ENCODE assay signal across 24 cellular contexts in the genomic region with DNA sequence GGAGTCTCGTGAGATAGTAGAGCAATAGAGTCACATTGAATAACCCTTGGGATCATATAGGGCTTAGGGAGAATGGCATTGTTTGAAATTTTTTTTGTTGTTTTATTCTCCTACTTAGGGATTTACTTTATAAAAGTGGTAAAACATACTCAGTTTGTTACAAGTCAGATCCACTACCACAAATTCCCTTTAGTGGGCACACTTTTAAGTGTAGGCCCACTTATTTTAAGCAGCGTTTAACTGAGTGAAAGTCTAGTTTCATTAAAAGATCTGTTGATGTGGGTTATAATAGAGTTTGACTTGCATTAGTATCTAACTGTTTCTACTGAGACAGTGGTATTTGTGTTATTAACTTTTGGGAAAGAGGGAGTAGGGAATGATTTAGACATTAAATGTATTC. TPM values are rescaled to one million over a fixed set of nuclear protein-coding genes. Genes with fewer than 3 reads are reported as not detected.
A peak's percentile ranks its signal among the peaks of the same experiment; 100 is the strongest.
DNase-seq lines count a peak whose midpoint lies in the region; TF ChIP-seq lines count a peak whose summit lies in the region.
"Had no signal": no experiment of that assay in that cellular context is flagged by ENCODE, and none has a peak within 500 bp of the region (broad histone marks: within the 10 kb centered on the region; RNA-seq: fewer than 3 reads in every experiment).

No MANE protein-coding gene starts in this region.

- peaks cover 43% of the 10 kb centered on the region for H3K4me1 Mint-ChIP-seq in CD14-positive monocyte
- peaks cover 42% of the 10 kb centered on the region for H3K4me1 Mint-ChIP-seq in HFFc6 (ENCODE audit: low read depth)
- peaks cover 43% of the 10 kb centered on the region for H3K4me1 Mint-ChIP-seq in dendritic cell treated with granulocyte-macrophage colony-stimulating factor and Interleukin-4, amounts not matched to agents 40 ng/mL and 50 ng/mL, for 4 days (ENCODE audit: low read depth)
- H3K4me1 Mint-ChIP-seq in CD8-positive, alpha-beta memory T cell = peaks cover 32 to 55% (median 48%) of the 10 kb centered on the region in 3 donors
- H3K4me1 Mint-ChIP-seq in progenitor cell of endocrine pancreas (ENCODE audit: low read depth) = no peaks in the 10 kb centered on the region

- no peaks in the 10 kb centered on the region for H3K9me3 Mint-ChIP-seq in CD14-positive monocyte
- no peaks in the 10 kb centered on the region for H3K9me3 Mint-ChIP-seq in HFFc6
- H3K9me3 Mint-ChIP-seq in dendritic cell treated with granulocyte-macrophage colony-stimulating factor and Interleukin-4, amounts not matched to agents 40 ng/mL and 50 ng/mL, for 4 days = no peaks in the 10 kb centered on the region
- no peaks in the 10 kb centered on the region for H3K9me3 Mint-ChIP-seq in CD8-positive, alpha-beta memory T cell
- H3K9me3 Mint-ChIP-seq in progenitor cell of endocrine pancreas (ENCODE audit: low read depth) = no peaks in the 10 kb centered on the region
- H3K9me3 Mint-ChIP-seq: activated T-cell treated with anti-CD3 and anti-CD28 coated beads, Interleukin-2, amount 50 U/mL, for 4 hours; stimulated activated naive CD8-positive, alpha-beta T cell treated with anti-CD3 and anti-CD28 coated beads, Interleukin-15, Interleukin-2, amounts not matched to agents 100 ng/mL and 50 ng/mL, for 24 hours had no signal

- H3K4me2 ChIP-seq in osteoblast (ENCODE audit: insufficient read depth, low read length) = no peak overlapping the region

- no peak overlapping the region for H3K4me3 ChIP-seq in osteoblast (ENCODE audit: insufficient read depth, low read length)
- H3K4me3 ChIP-seq in SJCRH30 = no peak overlapping the region
- H3K4me3 ChIP-seq in CD8-positive, alpha-beta memory T cell (ENCODE audit: low read length) = no peak overlapping the region
- H3K4me3 ChIP-seq: gastrocnemius medialis had no signal

- peaks cover 84% of the 10 kb centered on the region for H3K79me2 ChIP-seq in osteoblast (ENCODE audit: insufficient read depth, low read length)

- peaks cover 12% of the 10 kb centered on the region for H4K20me1 ChIP-seq in osteoblast (ENCODE audit: insufficient read depth, low read length)

- H3K36me3 Mint-ChIP-seq in CD14-positive monocyte (peaks cover 26 to 31% of the 10 kb centered on the region in 2 donors), HFFc6 (ENCODE audit: low read depth) (no peaks in the 10 kb centered on the region), progenitor cell of endocrine pancreas (ENCODE audit: insufficient read depth) (peaks cover 1% of the 10 kb centered on the region)
- peaks cover 39% of the 10 kb centered on the region for H3K36me3 Mint-ChIP-seq in dendritic cell treated with granulocyte-macrophage colony-stimulating factor and Interleukin-4, amounts not matched to agents 40 ng/mL and 50 ng/mL, for 4 days (ENCODE audit: low read depth)
- H3K36me3 Mint-ChIP-seq in CD8-positive, alpha-beta memory T cell = peaks cover 4 to 27% (median 12%) of the 10 kb centered on the region in 3 donors

- peaks cover 20% of the 10 kb centered on the region for H3K4me1 ChIP-seq in osteoblast (ENCODE audit: insufficient read depth, low read length)
- H3K4me1 ChIP-seq in SJCRH30 = no peaks in the 10 kb centered on the region
- H3K4me1 ChIP-seq in CD8-positive, alpha-beta memory T cell (ENCODE audit: insufficient read depth, low read length) = peaks cover 13% of the 10 kb centered on the region

- intact Hi-C loops in CD14-positive monocyte (cut with micrococcal nuclease) = no loop called here
- intact Hi-C loops in dendritic cell treated with granulocyte-macrophage colony-stimulating factor and Interleukin-4, amounts not matched to agents 40 ng/mL and 50 ng/mL, for 4 days (cut with micrococcal nuclease) = no loop called here

- no peak overlapping the region for H2AFZ ChIP-seq in osteoblast (ENCODE audit: low read length)

- H3K9me3 ChIP-seq in osteoblast (ENCODE audit: low read depth, low read length) (no peaks in the 10 kb centered on the region), SJCRH30 (replicated peaks) (no peaks in the 10 kb centered on the region)
- no peaks in the 10 kb centered on the region for H3K9me3 ChIP-seq in CD8-positive, alpha-beta memory T cell (ENCODE audit: low read length)
- H3K9me3 ChIP-seq: gastrocnemius medialis had no signal

- H3K27me3 ChIP-seq in osteoblast (ENCODE audit: insufficient read depth, low read length) (no peaks in the 10 kb centered on the region), SJCRH30 (no peaks in the 10 kb centered on the region)
- H3K27me3 ChIP-seq in CD8-positive, alpha-beta memory T cell (ENCODE audit: insufficient read depth, low read length, poor library complexity, severe bottlenecking) = no peaks in the 10 kb centered on the region
- H3K27me3 ChIP-seq: gastrocnemius medialis had no signal

- H3K36me3 ChIP-seq in osteoblast (ENCODE audit: insufficient read depth, low read length) (peaks cover 20% of the 10 kb centered on the region), SJCRH30 (peaks cover 3% of the 10 kb centered on the region)
- peaks cover 14% of the 10 kb centered on the region for H3K36me3 ChIP-seq in CD8-positive, alpha-beta memory T cell (ENCODE audit: insufficient read depth, low read length)
- H3K36me3 ChIP-seq: gastrocnemius medialis had no signal

- peak overlapping the region in 2 of 7 donors; percentile 4 to 50 for H3K27ac Mint-ChIP-seq in CD14-positive monocyte
- no peak overlapping the region for H3K27ac Mint-ChIP-seq in HFFc6
- H3K27ac Mint-ChIP-seq in dendritic cell treated with granulocyte-macrophage colony-stimulating factor and Interleukin-4, amounts not matched to agents 40 ng/mL and 50 ng/mL, for 4 days = peak overlapping the region; percentile 52
- no peak overlapping the region for H3K27ac Mint-ChIP-seq in CD8-positive, alpha-beta memory T cell
- H3K27ac Mint-ChIP-seq in progenitor cell of endocrine pancreas = no peak overlapping the region
- H3K27ac Mint-ChIP-seq: stimulated activated naive CD8-positive, alpha-beta T cell treated with anti-CD3 and anti-CD28 coated beads, Interleukin-15, Interleukin-2, amounts not matched to agents 100 ng/mL and 50 ng/mL, for 24 hours had no signal

- TF ChIP-seq CTCF in CD14-positive monocyte (IDR thresholded peaks at IDR 0.05) = peak; percentile 26
- TF ChIP-seq CTCF in HFFc6 (IDR thresholded peaks at IDR 0.05) = peak; percentile 12; the same call in 1 of the 2 replicates
- peak; percentile 33 for TF ChIP-seq CTCF in osteoblast (IDR thresholded peaks at IDR 0.05; ENCODE audit: extremely low read depth, low read depth, low read length)
- no peak for TF ChIP-seq CTCF in progenitor cell of endocrine pancreas (IDR thresholded peaks at IDR 0.05; ENCODE audit: unreplicated experiment)

- no peak overlapping the region for H3K4me3 Mint-ChIP-seq in CD14-positive monocyte
- H3K4me3 Mint-ChIP-seq in HFFc6 = no peak overlapping the region
- H3K4me3 Mint-ChIP-seq in dendritic cell treated with granulocyte-macrophage colony-stimulating factor and Interleukin-4, amounts not matched to agents 40 ng/mL and 50 ng/mL, for 4 days = no peak overlapping the region
- H3K4me3 Mint-ChIP-seq in CD8-positive, alpha-beta memory T cell = no peak overlapping the region
- H3K4me3 Mint-ChIP-seq in progenitor cell of endocrine pancreas (ENCODE audit: low read depth) = no peak overlapping the region
- H3K4me3 Mint-ChIP-seq: activated T-cell treated with anti-CD3 and anti-CD28 coated beads, Interleukin-2, amount 50 U/mL, for 4 hours; stimulated activated naive CD8-positive, alpha-beta T cell treated with anti-CD3 and anti-CD28 coated beads, Interleukin-15, Interleukin-2, amounts not matched to agents 100 ng/mL and 50 ng/mL, for 24 hours; T-helper 17 cell had no signal

- H3K27ac ChIP-seq in osteoblast (ENCODE audit: low read depth, low read length) (peak overlapping the region; percentile 10), SJCRH30 (no peak overlapping the region)
- H3K27ac ChIP-seq in CD8-positive, alpha-beta memory T cell (ENCODE audit: low read depth, low read length) = no peak overlapping the region

- H3K27me3 Mint-ChIP-seq in CD14-positive monocyte (ENCODE audit: low read depth in 3 of 3) = no peaks in the 10 kb centered on the region
- H3K27me3 Mint-ChIP-seq in HFFc6 (ENCODE audit: insufficient read depth) = peaks cover 4% of the 10 kb centered on the region
- H3K27me3 Mint-ChIP-seq in dendritic cell treated with granulocyte-macrophage colony-stimulating factor and Interleukin-4, amounts not matched to agents 40 ng/mL and 50 ng/mL, for 4 days = no peaks in the 10 kb centered on the region
- no peaks in the 10 kb centered on the region for H3K27me3 Mint-ChIP-seq in CD8-positive, alpha-beta memory T cell
- no peaks in the 10 kb centered on the region for H3K27me3 Mint-ChIP-seq in progenitor cell of endocrine pancreas
- H3K27me3 Mint-ChIP-seq: stimulated activated naive CD8-positive, alpha-beta T cell treated with anti-CD3 and anti-CD28 coated beads, Interleukin-15, Interleukin-2, amounts not matched to agents 100 ng/mL and 50 ng/mL, for 24 hours; T-helper 17 cell had no signal

- DNase-seq in CD14-positive monocyte (ENCODE audit: low spot score) (no peak), HFFc6 (no peak), osteoblast (ENCODE audit: insufficient read length, low spot score, missing footprints) (no peak), SJCRH30 (no peak), T-helper 9 cell (no peak), progenitor cell of endocrine pancreas (ENCODE audit: low spot score, unreplicated experiment) (no peak)
- DNase-seq in CD8-positive, alpha-beta memory T cell = no peak
- DNase-seq: activated CD4-positive, alpha-beta T cell treated with anti-CD3 and anti-CD28 coated beads for 4 hours; activated CD8-positive, alpha-beta memory T cell treated with anti-CD3 and anti-CD28 coated beads for 24 hours; activated T-cell treated with anti-CD3 and anti-CD28 coated beads, Interleukin-2, amount 50 U/mL, for 4 hours; DMS79 treated with DMSO at 0.1 percent for 48 hours; effector CD8-positive, alpha-beta T cell; gastrocnemius medialis; GF-D8; hippocampal formation; mesendoderm; NCI-H1105 treated with DMSO at 0.1 percent for 48 hours; NCI-H1930; NCI-H69; nucleus accumbens; small intestine; T-helper 17 cell had no signal

- POLR2A ChIA-PET in CD8-positive, alpha-beta memory T cell (lab: Charles Lee) = no interaction called here

- CTCF ChIA-PET in CD8-positive, alpha-beta memory T cell (lab: Charles Lee) = interaction anchor here (1.2 to 2.0 kb wide), 2 partner anchors 11 to 77 kb away, joined by 3 to 6 read pairs; no protein-coding TSS in a partner anchor

RNA-seq across cellular contexts. Expression of gene USP10, which starts 49.3 kb away (rescaled TPM):
- polyA plus RNA-seq in CD14-positive monocyte = 100 to 1,000 TPM in 1 of 2 donors, 10 to 100 TPM in 1; 90.9 to 115 TPM
- 100 to 1,000 TPM in 2 of 6 experiments, 10 to 100 TPM in 4; 83.2 to 106 (median 92.3) TPM for total RNA-seq in HFFc6 (2021; fragmentation: NEBNext Ultra II Directional; extraction: Animal tissue kit (Norgen Biotek cat#: 25700))
- total RNA-seq in osteoblast (41.8 and 43.1 TPM in 2 replicates), progenitor cell of endocrine pancreas (124 and 139 TPM in 2 replicates)
- 66.2 and 68.3 TPM in 2 replicates for total RNA-seq in SJCRH30 (2014; rRNA removed; shearing (Covaris generic))
- total RNA-seq in CD8-positive, alpha-beta memory T cell = 100 to 1,000 TPM; 143 to 146 TPM
- 86.1 TPM for polyA plus RNA-seq in CD8-positive, alpha-beta memory T cell
